Comparison of ENCODE assay signal across 24 cellular contexts in the genomic region with DNA sequence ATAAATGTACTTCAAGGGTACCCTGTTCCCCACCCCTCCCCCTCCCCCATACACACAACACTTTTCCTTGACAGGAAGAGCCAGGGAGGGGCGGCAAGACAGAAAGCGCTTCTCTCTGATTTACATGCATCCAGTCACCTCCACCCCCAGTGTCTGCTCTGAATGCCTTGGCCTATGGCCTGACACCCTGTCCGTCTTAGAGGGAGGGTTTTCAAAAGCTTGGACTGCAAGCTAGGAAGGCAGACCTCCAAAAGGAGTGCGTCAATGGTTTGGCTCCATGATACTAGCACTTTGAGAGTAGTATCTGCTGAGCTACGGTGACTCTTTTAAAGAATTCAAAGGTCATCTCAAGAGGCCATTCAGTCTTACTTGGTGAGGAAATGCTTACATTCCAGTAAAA. TPM values are rescaled to one million over a fixed set of nuclear protein-coding genes. Genes with fewer than 3 reads are reported as not detected.
"Had no signal": no experiment of that assay in that cellular context is flagged by ENCODE, and none has a peak within 500 bp of the region (broad histone marks: within the 10 kb centered on the region; RNA-seq: fewer than 3 reads in every experiment).

No MANE protein-coding gene starts in this region.

- FAIRE-seq: keratinocyte had no signal

- H3K9me3 Mint-ChIP-seq: activated naive CD4-positive, alpha-beta T cell treated with anti-CD3 and anti-CD28 coated beads, Interleukin-2, amount 50 U/mL, for 24 hours; central memory CD8-positive, alpha-beta T cell; T-cell had no signal

- H3K4me3 Mint-ChIP-seq: activated naive CD4-positive, alpha-beta T cell treated with anti-CD3 and anti-CD28 coated beads, Interleukin-2, amount 50 U/mL, for 24 hours; central memory CD8-positive, alpha-beta T cell; naive thymus-derived CD4-positive, alpha-beta T cell; T-cell had no signal

- H3K27ac Mint-ChIP-seq: activated naive CD4-positive, alpha-beta T cell treated with anti-CD3 and anti-CD28 coated beads, Interleukin-2, amount 50 U/mL, for 24 hours; naive thymus-derived CD4-positive, alpha-beta T cell; T-cell had no signal

- H3K36me3 ChIP-seq: adrenal gland, gastroesophageal sphincter, heart right ventricle, tibial artery had no signal

- H3K27ac ChIP-seq: adrenal gland, epithelial cell of prostate, gastroesophageal sphincter, heart right ventricle, skin epidermis, tibial artery had no signal

- H3K9me3 ChIP-seq: adrenal gland, gastroesophageal sphincter, heart right ventricle, mucosa of descending colon, tibial artery had no signal

- DNase-seq: activated CD4-positive, CD25-positive, alpha-beta regulatory T cell treated with anti-CD3 and anti-CD28 coated beads, Interleukin-2, amount 50 U/mL, for 72 hours; activated T-cell treated with anti-CD3 and anti-CD28 coated beads for 4 hours; adrenal gland; cortex of kidney; effector memory CD4-positive, alpha-beta T cell; heart right ventricle; mammary epithelial cell; mucosa of descending colon; naive thymus-derived CD4-positive, alpha-beta T cell; nucleus accumbens; stimulated activated CD4-positive, alpha-beta T cell treated with anti-CD3 and anti-CD28 coated beads, Interleukin-4, amount 100 ng/mL, for 24 hours; stimulated activated naive CD4-positive, alpha-beta T cell; T-cell; T-helper 9 cell had no signal

- H3K4me3 ChIP-seq: mucosa of descending colon, skin epidermis, tibial artery had no signal

- H3K36me3 Mint-ChIP-seq: activated naive CD4-positive, alpha-beta T cell treated with anti-CD3 and anti-CD28 coated beads, Interleukin-2, amount 50 U/mL, for 24 hours; T-cell had no signal

RNA-seq across cellular contexts. Expression of gene PAX2, which starts 20.3 kb away (rescaled TPM):
- total RNA-seq: fibroblast of lung; gastroesophageal sphincter; heart right ventricle; mammary epithelial cell; mucosa of descending colon; naive thymus-derived CD4-positive, alpha-beta T cell; posterior vena cava; subcutaneous adipose tissue; T-cell had no signal
- polyA plus RNA-seq: fibroblast of lung; heart right ventricle; keratinocyte; mammary epithelial cell; naive thymus-derived CD4-positive, alpha-beta T cell had no signal
